In the genomic region with DNA sequence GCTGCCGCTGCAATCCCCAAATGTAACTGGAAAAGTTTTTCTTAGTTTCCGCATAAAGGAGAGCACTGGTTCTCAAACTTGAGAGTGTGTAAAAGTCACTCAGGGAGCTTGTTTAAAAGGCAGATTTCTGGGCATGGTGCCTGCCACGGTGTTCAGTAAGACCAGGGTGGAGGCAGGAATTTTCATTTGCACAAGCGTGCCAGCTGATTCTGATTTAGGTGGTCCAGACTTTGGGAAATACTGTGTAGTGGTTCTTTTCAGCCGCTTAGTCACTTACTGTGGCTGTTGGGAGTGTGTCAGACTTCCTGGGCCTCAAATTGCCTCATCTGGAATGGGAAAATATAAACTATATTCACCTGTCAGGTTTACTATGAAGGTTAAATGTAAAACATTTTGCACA, we compare ENCODE assay signal across 8 cellular contexts. TPM values are rescaled to one million over a fixed set of nuclear protein-coding genes. Genes with fewer than 3 reads are reported as not detected.
A peak's percentile ranks its signal among the peaks of the same experiment; 100 is the strongest.
DNase-seq lines count a peak whose midpoint lies in the region; ATAC-seq and TF ChIP-seq lines count a peak whose summit lies in the region.

No MANE protein-coding gene starts in this region.

- H3K4me3 ChIP-seq in GM12875 (ENCODE audit: low read depth, low read length) (peak overlapping the region; percentile 70), SK-N-MC (peak overlapping the region; percentile 86), fibroblast of the aortic adventitia (ENCODE audit: low read depth, low read length) (peak overlapping the region; percentile 96), gastrocnemius medialis (peak overlapping the region; percentile 81 to 92 (median 88))

- H3K27me3 ChIP-seq in gastrocnemius medialis: no peaks in the 10 kb centered on the region

- peak overlapping the region; percentile 31 for H3K9ac ChIP-seq in SK-N-MC (ENCODE audit: insufficient read length)

- DNase-seq in SK-N-MC (ENCODE audit: low read depth, low spot score): no peak
- peak; percentile 78 for DNase-seq in fibroblast of the aortic adventitia (ENCODE audit: low read depth)
- DNase-seq in gastrocnemius medialis: no peak
- DNase-seq in DMS79 (lab: John Stamatoyannopoulos, UW): no peak
- no peak for DNase-seq in effector CD4-positive, alpha-beta T cell
- DNase-seq in OCI-M1 (lab: John Stamatoyannopoulos, UW): no peak

- TF ChIP-seq CTCF in GM12875 (IDR thresholded peaks at IDR 0.05; ENCODE audit: borderline replicate concordance, insufficient read depth, low read depth, low read length): no peak
- TF ChIP-seq CTCF in fibroblast of the aortic adventitia (IDR thresholded peaks at IDR 0.05; ENCODE audit: insufficient read depth, low read length): no peak
- no peak for TF ChIP-seq CTCF in gastrocnemius medialis (IDR thresholded peaks at IDR 0.05 in 4 of 5, conservative IDR thresholded peaks at IDR 0.05 in 1 of 5)

- H3K27ac ChIP-seq in SK-N-MC (no peak overlapping the region), gastrocnemius medialis (no peak overlapping the region)

- no peaks in the 10 kb centered on the region for H3K9me3 ChIP-seq in SK-N-MC (ENCODE audit: low read depth, low read length)
- no peaks in the 10 kb centered on the region for H3K9me3 ChIP-seq in gastrocnemius medialis

- no peak for TF ChIP-seq POLR2A in gastrocnemius medialis (IDR thresholded peaks at IDR 0.05)

- H3K36me3 ChIP-seq in SK-N-MC (ENCODE audit: insufficient read depth, low read length) (no peaks in the 10 kb centered on the region), gastrocnemius medialis (no peaks in the 10 kb centered on the region)

- in situ Hi-C loops in gastrocnemius medialis (cut with MboI; ENCODE audit: low sequenced_read_pairs in 4 of 4): no loop called here

- intact Hi-C loops in gastrocnemius medialis (cut with DNase I; ENCODE audit: low total_unique reads): no loop called here

- H3K4me1 ChIP-seq in gastrocnemius medialis: peaks cover 10 to 15% of the 10 kb centered on the region in 2 donors

- ATAC-seq in gastrocnemius medialis (no peak), GM18868 (IDR thresholded peaks at IDR 0.05; ENCODE audit: unreplicated experiment) (no peak)

RNA-seq across cellular contexts. Expression of a gene that starts 0.8 kb away (rescaled TPM):
- total RNA-seq in fibroblast of the aortic adventitia (ENCODE audit: low replicate concordance) (94.4 and 97.4 TPM in 2 replicates), gastrocnemius medialis (1 to 10 TPM in 2 of 4 donors, under 1 TPM in 2; 0.20 to 7.2 (median 3.2) TPM)

Comparison
In these comparisons a context has a peak if more than half of its experiments do, and no peak if none do; other contexts are left out.
1. RNA of a gene that starts 0.8 kb away (total RNA-seq): 94.4 to 97.4 TPM in fibroblast of the aortic adventitia; 0.20 to 7.2 TPM in gastrocnemius medialis; every median in the first group is over 10 times any median in the second.
2. Peak in every context shown above with its lines, with median percentiles within 50 percentile points of each other: H3K4me3 ChIP-seq.